Comparison of ENCODE assay signal across 37 cellular contexts in genomic region chr12:84840356-84840755, GRCh38.
"Had no signal": no experiment of that assay in that cellular context is flagged by ENCODE, and none has a peak within 500 bp of the region (broad histone marks: within the 10 kb centered on the region; RNA-seq: fewer than 3 reads in every experiment).

No MANE protein-coding gene starts in this region.

- DNase-seq: activated B cell treated with CpG ODN at 0.5 μM for 24 hours; activated CD4-positive, alpha-beta memory T cell treated with anti-CD3 and anti-CD28 coated beads for 36 hours; activated CD4-positive, alpha-beta T cell treated with anti-CD3 and anti-CD28 coated beads for 4 hours; activated CD4-positive, alpha-beta T cell treated with anti-CD3 and anti-CD28 coated beads, Interleukin-2, amount 50 U/mL, for 1 hour; activated CD4-positive, CD25-positive, alpha-beta regulatory T cell treated with anti-CD3 and anti-CD28 coated beads, Interleukin-2, amount 50 U/mL, for 72 hours; activated CD8-positive, alpha-beta memory T cell treated with anti-CD3 and anti-CD28 coated beads, Interleukin-2, amount 50 U/mL, for 4 hours; activated effector memory CD4-positive, alpha-beta T cell treated with Interleukin-2 at 50 U/mL for 16 hours; activated naive CD4-positive, alpha-beta T cell; activated naive CD8-positive, alpha-beta T cell treated with anti-CD3 and anti-CD28 coated beads, Interleukin-2, amount 10 ng/mL, durations not matched to agents 7 days and 5 days; activated T-cell treated with anti-CD3 and anti-CD28 coated beads for 4 hours; activated T-cell treated with anti-CD3 and anti-CD28 coated beads, Interleukin-2, amount 50 U/mL, for 4 hours; body of pancreas; caudate nucleus; cerebellar nuclear complex; Kasumi-1; KG1; MG63; NCI-H1048; NCI-H1105 treated with DMSO at 0.1 percent for 48 hours; NCI-H1436; NCI-H1694; NCI-H1930; NCI-H2081 treated with DMSO at 0.1 percent for 48 hours; NCI-H226; NCI-H524 treated with DMSO at 0.1 percent for 48 hours; NCI-H748 treated with DMSO at 0.1 percent for 48 hours; NK-92 treated with Interleukin-12 subunit alpha and Interleukin-12 subunit beta, amount 100 ng/mL, for 24 hours; PC-3; Peyer's patch; RPMI8226; SHP77 treated with DMSO at 0.1 percent for 48 hours; SW 1271; T-helper 1 cell; T-helper 2 cell; T-helper 9 cell had no signal

- ATAC-seq: activated T-cell treated with anti-CD3 and anti-CD28 coated beads, Interleukin-2, amount 50 U/mL, for 4 hours; body of pancreas; PC-3 had no signal

- H3K4me3 ChIP-seq: body of pancreas, breast epithelium, MG63, Peyer's patch, SJSA1 had no signal
